In genomic region chr12:119876761-119877638, GRCh38 we compare ENCODE assay signal across 8 cellular contexts. TPM values are rescaled to one million over a fixed set of nuclear protein-coding genes. Genes with fewer than 3 reads are reported as not detected.
DNase-seq lines count a peak whose midpoint lies in the region; ATAC-seq and TF ChIP-seq lines count a peak whose summit lies in the region.

A gene with protein sequence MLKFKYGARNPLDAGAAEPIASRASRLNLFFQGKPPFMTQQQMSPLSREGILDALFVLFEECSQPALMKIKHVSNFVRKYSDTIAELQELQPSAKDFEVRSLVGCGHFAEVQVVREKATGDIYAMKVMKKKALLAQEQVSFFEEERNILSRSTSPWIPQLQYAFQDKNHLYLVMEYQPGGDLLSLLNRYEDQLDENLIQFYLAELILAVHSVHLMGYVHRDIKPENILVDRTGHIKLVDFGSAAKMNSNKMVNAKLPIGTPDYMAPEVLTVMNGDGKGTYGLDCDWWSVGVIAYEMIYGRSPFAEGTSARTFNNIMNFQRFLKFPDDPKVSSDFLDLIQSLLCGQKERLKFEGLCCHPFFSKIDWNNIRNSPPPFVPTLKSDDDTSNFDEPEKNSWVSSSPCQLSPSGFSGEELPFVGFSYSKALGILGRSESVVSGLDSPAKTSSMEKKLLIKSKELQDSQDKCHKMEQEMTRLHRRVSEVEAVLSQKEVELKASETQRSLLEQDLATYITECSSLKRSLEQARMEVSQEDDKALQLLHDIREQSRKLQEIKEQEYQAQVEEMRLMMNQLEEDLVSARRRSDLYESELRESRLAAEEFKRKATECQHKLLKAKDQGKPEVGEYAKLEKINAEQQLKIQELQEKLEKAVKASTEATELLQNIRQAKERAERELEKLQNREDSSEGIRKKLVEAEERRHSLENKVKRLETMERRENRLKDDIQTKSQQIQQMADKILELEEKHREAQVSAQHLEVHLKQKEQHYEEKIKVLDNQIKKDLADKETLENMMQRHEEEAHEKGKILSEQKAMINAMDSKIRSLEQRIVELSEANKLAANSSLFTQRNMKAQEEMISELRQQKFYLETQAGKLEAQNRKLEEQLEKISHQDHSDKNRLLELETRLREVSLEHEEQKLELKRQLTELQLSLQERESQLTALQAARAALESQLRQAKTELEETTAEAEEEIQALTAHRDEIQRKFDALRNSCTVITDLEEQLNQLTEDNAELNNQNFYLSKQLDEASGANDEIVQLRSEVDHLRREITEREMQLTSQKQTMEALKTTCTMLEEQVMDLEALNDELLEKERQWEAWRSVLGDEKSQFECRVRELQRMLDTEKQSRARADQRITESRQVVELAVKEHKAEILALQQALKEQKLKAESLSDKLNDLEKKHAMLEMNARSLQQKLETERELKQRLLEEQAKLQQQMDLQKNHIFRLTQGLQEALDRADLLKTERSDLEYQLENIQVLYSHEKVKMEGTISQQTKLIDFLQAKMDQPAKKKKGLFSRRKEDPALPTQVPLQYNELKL (N-terminal part only) (minus strand): TSS chr12:119877320. CDS start chr12:119876168, 1,152 bp downstream.

- TF ChIP-seq CTCF in GM06990 (IDR thresholded peaks at IDR 0.05; ENCODE audit: insufficient read depth, low read length, poor library complexity, severe bottlenecking) (no peak), NB4 (IDR thresholded peaks at IDR 0.05; ENCODE audit: low read depth, low read length) (no peak)

- peak within 1 kb of the TSS; percentile 74 for H3K4me3 ChIP-seq in GM06990 (replicated peaks; ENCODE audit: low read depth, low read length)
- peak within 1 kb of the TSS; percentile 86 for H3K4me3 ChIP-seq in NB4 (ENCODE audit: low read depth, low read length)

- peak; percentile 99 for ATAC-seq in HG02571 (IDR thresholded peaks at IDR 0.05; ENCODE audit: unreplicated experiment)

- peak; percentile 86 for DNase-seq in GM06990 (ENCODE audit: extremely low read depth, insufficient read length)
- peak; percentile 98 for DNase-seq in NB4 (ENCODE audit: low read depth)
- DNase-seq in SK-N-DZ (ENCODE audit: low spot score): peak; percentile 99
- DNase-seq in activated naive CD4-positive, alpha-beta T cell treated with Interleukin-2 at 50 U/mL for 16 hours: peak; percentile 87
- DNase-seq in germinal center (ENCODE audit: low spot score): peak; percentile 97
- peak; percentile 83 for DNase-seq in non-pigmented ciliary epithelial cell (ENCODE audit: low read depth)
- peak; percentile 92 for DNase-seq in superior temporal gyrus (ENCODE audit: extremely low spot score)

- no peaks in the 10 kb centered on the region; the same call in 1 of the 2 replicates for H3K36me3 ChIP-seq in GM06990 (ENCODE audit: control insufficient read depth, insufficient read depth, low read length)

- H3K27me3 ChIP-seq in GM06990 (replicated peaks; ENCODE audit: control insufficient read depth, insufficient read depth, low read length): no peaks in the 10 kb centered on the region

- TF ChIP-seq POLR2A in NB4 (IDR thresholded peaks at IDR 0.05; ENCODE audit: extremely low read depth, insufficient read length): peak; percentile 77

RNA-seq across cellular contexts. Expression of the gene that starts here (rescaled TPM):
- polyA plus RNA-seq in SK-N-DZ (2014; cell fraction: cytosol; rRNA removed): 15.9 and 23.3 TPM in 2 replicates
- polyA plus RNA-seq in SK-N-DZ (2014; cell fraction: nucleus; rRNA removed): 42.4 and 88.3 TPM in 2 replicates

Comparison
In these comparisons a context has a peak if more than half of its experiments do, and no peak if none do; other contexts are left out.
1. Peak in every context shown above with its lines: DNase-seq, ATAC-seq and H3K4me3 ChIP-seq.